Comparison of ENCODE assay signal across 8 cellular contexts in the genomic region with DNA sequence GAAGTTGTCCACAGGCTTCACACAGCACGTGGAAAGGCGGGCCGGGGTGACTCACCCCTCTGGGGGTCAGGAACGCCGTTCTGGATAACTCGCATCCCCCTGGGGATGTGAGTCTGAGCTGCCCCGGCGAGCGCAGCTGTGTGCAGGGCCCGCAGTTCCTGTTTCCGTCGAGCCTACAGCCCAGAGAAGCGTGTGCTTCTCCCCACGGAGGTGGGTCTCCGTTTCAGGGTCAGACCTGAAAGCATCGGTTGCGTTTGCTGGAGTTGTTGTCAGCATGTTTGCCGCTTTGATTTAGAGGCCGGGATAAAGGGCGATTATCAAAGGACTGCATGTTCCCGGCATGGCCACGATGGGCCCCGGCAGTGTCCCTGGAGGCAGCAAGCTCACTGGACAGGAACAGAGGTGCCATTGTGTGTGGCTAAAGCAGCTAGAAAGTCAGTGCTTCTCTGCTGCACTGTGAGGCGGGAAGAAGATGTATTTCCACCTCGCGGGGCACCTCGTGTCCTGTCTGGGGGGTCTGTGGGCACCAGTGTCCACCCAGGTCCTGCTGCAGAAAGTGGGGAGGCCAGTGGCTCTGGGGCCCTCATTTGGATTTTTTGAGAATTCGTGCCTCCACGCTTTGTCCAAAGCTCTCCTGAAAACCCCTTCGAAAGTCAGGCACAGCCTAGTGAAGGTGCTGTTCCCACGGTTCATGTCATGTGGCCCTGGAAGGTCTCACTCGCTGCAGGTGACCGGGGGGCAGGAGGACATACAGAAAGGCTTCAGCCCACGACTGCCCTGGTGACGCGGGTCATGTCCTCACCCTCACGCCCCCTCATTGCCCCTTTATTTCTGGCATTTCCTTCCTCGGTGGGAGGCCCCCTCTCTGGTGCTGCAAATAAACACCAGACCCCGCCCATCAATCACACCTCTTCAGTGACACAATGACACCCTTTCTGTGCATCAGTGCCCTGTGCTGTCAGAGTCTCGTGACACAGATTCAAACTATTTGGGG. TPM values are rescaled to one million over a fixed set of nuclear protein-coding genes. Genes with fewer than 3 reads are reported as not detected.
DNase-seq lines count a peak whose midpoint lies in the region; ATAC-seq and TF ChIP-seq lines count a peak whose summit lies in the region.

No MANE protein-coding gene starts in this region.

- H3K9me3 Mint-ChIP-seq in naive B cell, result no peaks in the 10 kb centered on the region
- H3K9me3 Mint-ChIP-seq in activated CD4-positive, alpha-beta memory T cell treated with anti-CD3 and anti-CD28 coated beads, Interleukin-2, amount 10 ng/mL, durations not matched to agents 7 days and 5 days, result no peaks in the 10 kb centered on the region

- CTCF ChIA-PET in activated CD4-positive, alpha-beta memory T cell treated with anti-CD3 and anti-CD28 coated beads, Interleukin-2, amount 10 ng/mL, durations not matched to agents 7 days and 5 days (lab: Charles Lee), result no interaction called here

- H3K27ac Mint-ChIP-seq in naive B cell, result peak overlapping the region; percentile 100
- H3K27ac Mint-ChIP-seq in activated CD4-positive, alpha-beta memory T cell treated with anti-CD3 and anti-CD28 coated beads, Interleukin-2, amount 10 ng/mL, durations not matched to agents 7 days and 5 days, result no peak overlapping the region

- peak overlapping the region; percentile 82 to 94 (median 92) for H3K4me3 Mint-ChIP-seq in naive B cell
- H3K4me3 Mint-ChIP-seq in activated CD4-positive, alpha-beta memory T cell treated with anti-CD3 and anti-CD28 coated beads, Interleukin-2, amount 10 ng/mL, durations not matched to agents 7 days and 5 days, result no peak overlapping the region

- H3K36me3 Mint-ChIP-seq in naive B cell, result no peaks in the 10 kb centered on the region
- H3K36me3 Mint-ChIP-seq in activated CD4-positive, alpha-beta memory T cell treated with anti-CD3 and anti-CD28 coated beads, Interleukin-2, amount 10 ng/mL, durations not matched to agents 7 days and 5 days (ENCODE audit: low read depth), result no peaks in the 10 kb centered on the region

- H3K27me3 Mint-ChIP-seq in naive B cell, result no peaks in the 10 kb centered on the region
- peaks cover 5% of the 10 kb centered on the region for H3K27me3 Mint-ChIP-seq in activated CD4-positive, alpha-beta memory T cell treated with anti-CD3 and anti-CD28 coated beads, Interleukin-2, amount 10 ng/mL, durations not matched to agents 7 days and 5 days

- no peak overlapping the region for H3K4me3 ChIP-seq in cardiac fibroblast (replicated peaks in 1 of 2; ENCODE audit: low read depth in 2 of 2, low read length in 2 of 2)

- no peak for TF ChIP-seq CTCF in cardiac fibroblast (IDR thresholded peaks at IDR 0.05; ENCODE audit: low read depth, low read length)

- peak; percentile 84 for ATAC-seq in GM19397 (IDR thresholded peaks at IDR 0.05; ENCODE audit: unreplicated experiment)
- peak; percentile 70 for ATAC-seq in HG03378 (IDR thresholded peaks at IDR 0.05; ENCODE audit: unreplicated experiment)
- peak; percentile 75 to 82 for ATAC-seq in naive B cell (ENCODE audit: low read depth in 2 of 2)

- POLR2A ChIA-PET in activated CD4-positive, alpha-beta memory T cell treated with anti-CD3 and anti-CD28 coated beads, Interleukin-2, amount 10 ng/mL, durations not matched to agents 7 days and 5 days (lab: Charles Lee), result interaction anchor here (0.6 kb wide), 1 partner anchor 64 kb away, joined by 3 read pairs; no protein-coding TSS in a partner anchor

- peaks cover 47 to 86% (median 63%) of the 10 kb centered on the region in 3 donors for H3K4me1 Mint-ChIP-seq in naive B cell
- H3K4me1 Mint-ChIP-seq in activated CD4-positive, alpha-beta memory T cell treated with anti-CD3 and anti-CD28 coated beads, Interleukin-2, amount 10 ng/mL, durations not matched to agents 7 days and 5 days, result peaks cover 4% of the 10 kb centered on the region

- DNase-seq in CD1c-positive myeloid dendritic cell (ENCODE audit: extremely low spot score) (peak; percentile 47), cardiac fibroblast (ENCODE audit: low read depth in 2 of 2) (peak; percentile 63 to 83), naive B cell (peak; percentile 91), NCI-H774 (lab: John Stamatoyannopoulos, UW) (no peak)
- no peak for DNase-seq in activated CD4-positive, alpha-beta memory T cell treated with anti-CD3 and anti-CD28 coated beads, Interleukin-2, amount 10 ng/mL, durations not matched to agents 7 days and 5 days
- no peak for DNase-seq in activated CD8-positive, alpha-beta memory T cell treated with anti-CD3 and anti-CD28 coated beads, Interleukin-2, amount 50 U/mL, for 48 hours

RNA-seq across cellular contexts. Expression of gene GDI2, which starts 27.4 kb away (rescaled TPM):
- 100 to 1,000 TPM; 380 to 482 (median 401) TPM for polyA plus RNA-seq in naive B cell (ENCODE audit: low read depth in 6 of 6)
- 100 to 1,000 TPM; 218 to 220 TPM for total RNA-seq in activated CD4-positive, alpha-beta memory T cell treated with anti-CD3 and anti-CD28 coated beads, Interleukin-2, amount 10 ng/mL, durations not matched to agents 7 days and 5 days

RNA-seq across cellular contexts. Expression of gene ANKRD16, which starts 49.1 kb away (rescaled TPM):
- 1 to 10 TPM; 4.0 to 7.5 (median 5.7) TPM for polyA plus RNA-seq in naive B cell (ENCODE audit: low read depth in 6 of 6)
- 1 to 10 TPM; 3.3 to 5.4 TPM for total RNA-seq in activated CD4-positive, alpha-beta memory T cell treated with anti-CD3 and anti-CD28 coated beads, Interleukin-2, amount 10 ng/mL, durations not matched to agents 7 days and 5 days

RNA-seq across cellular contexts. Expression of gene FBH1, which starts 49.4 kb away (rescaled TPM):
- 100 to 1,000 TPM in 2 of 6 donors, 10 to 100 TPM in 4; 93.4 to 123 (median 95.2) TPM for polyA plus RNA-seq in naive B cell (ENCODE audit: low read depth in 6 of 6)
- total RNA-seq in activated CD4-positive, alpha-beta memory T cell treated with anti-CD3 and anti-CD28 coated beads, Interleukin-2, amount 10 ng/mL, durations not matched to agents 7 days and 5 days, result 10 to 100 TPM; 54.8 to 61.6 TPM

Comparison
In these comparisons a context has a peak if more than half of its experiments do, and no peak if none do; other contexts are left out.
1. DNase-seq: peak in CD1c-positive myeloid dendritic cell (single experiment), cardiac fibroblast (2 of 2) and naive B cell (single experiment); none in NCI-H774 (single experiment), activated CD4-positive, alpha-beta memory T cell treated with anti-CD3 and anti-CD28 coated beads, Interleukin-2, amount 10 ng/mL, durations not matched to agents 7 days and 5 days (single experiment) and activated CD8-positive, alpha-beta memory T cell treated with anti-CD3 and anti-CD28 coated beads, Interleukin-2, amount 50 U/mL, for 48 hours (single experiment).
2. Peak in every context shown above with its lines, with median percentiles within 50 percentile points of each other: ATAC-seq.